23 cellular contexts compared by ENCODE assay signal in the genomic region with DNA sequence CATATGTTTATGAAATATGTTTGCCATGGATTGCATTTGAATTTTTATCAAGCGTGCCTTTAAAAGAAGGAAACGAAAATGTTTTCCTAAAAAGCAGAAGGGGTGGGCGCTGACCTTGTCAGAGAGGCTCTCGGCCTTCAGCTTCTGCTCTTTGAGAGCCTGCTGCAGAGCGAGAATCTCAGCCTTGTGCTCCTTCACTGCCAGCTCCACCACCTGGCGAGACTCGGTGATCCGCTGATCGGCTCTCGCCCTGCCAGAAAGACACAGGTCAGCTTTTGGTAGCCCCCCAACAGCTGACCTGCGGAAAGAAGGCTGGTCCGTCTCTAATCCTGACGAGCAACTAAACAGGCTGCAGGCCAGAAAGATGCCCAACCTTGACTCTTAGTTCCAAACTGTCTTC.
"Had no signal": no experiment of that assay in that cellular context is flagged by ENCODE, and none has a peak within 500 bp of the region (broad histone marks: within the 10 kb centered on the region; RNA-seq: fewer than 3 reads in every experiment).

No MANE protein-coding gene starts in this region.

- H3K27me3 ChIP-seq: heart right ventricle, hepatocyte, neural progenitor cell, neutrophil, ovary, suprapubic skin, tibial nerve, upper lobe of left lung, vagina had no signal

- H3K9me3 ChIP-seq: heart right ventricle, left ventricle myocardium inferior, neutrophil, ovary, suprapubic skin, tibial nerve, upper lobe of left lung, vagina had no signal

- H3K4me1 ChIP-seq: left ventricle myocardium inferior, neural progenitor cell, suprapubic skin, tibial nerve, upper lobe of left lung, vagina had no signal

- H3K27ac ChIP-seq: heart right ventricle, hepatocyte, left ventricle myocardium inferior, neural progenitor cell, neutrophil, ovary, skin epidermis, suprapubic skin, tibial nerve, upper lobe of left lung, vagina had no signal

- ATAC-seq: heart right ventricle; natural killer cell; right cardiac atrium; sciatic nerve; stimulated activated effector memory CD8-positive, alpha-beta T cell treated with anti-CD3 and anti-CD28 coated beads, Interleukin-12 subunit alpha, Interleukin-12 subunit beta, amount 100 ng/mL, for 72 hours had no signal

- H3K36me3 ChIP-seq: left ventricle myocardium inferior, ovary, upper lobe of left lung, vagina had no signal

- H3K4me3 ChIP-seq: heart right ventricle, hepatocyte, left ventricle myocardium inferior, lung, neural progenitor cell, ovary, skin epidermis, suprapubic skin, tibial nerve, upper lobe of left lung, vagina had no signal

- DNase-seq: heart right ventricle; islet precursor cell; left ventricle myocardium inferior; midbrain; naive B cell; natural killer cell; nephron progenitor cell; occipital lobe; ovary; right cardiac atrium; stimulated activated CD4-positive, alpha-beta T cell treated with anti-CD3 and anti-CD28 coated beads, Interleukin-4, amount 100 ng/mL, for 24 hours; stimulated activated naive CD4-positive, alpha-beta T cell; upper lobe of left lung had no signal
